11 cellular contexts compared by ENCODE assay signal in the genomic region with DNA sequence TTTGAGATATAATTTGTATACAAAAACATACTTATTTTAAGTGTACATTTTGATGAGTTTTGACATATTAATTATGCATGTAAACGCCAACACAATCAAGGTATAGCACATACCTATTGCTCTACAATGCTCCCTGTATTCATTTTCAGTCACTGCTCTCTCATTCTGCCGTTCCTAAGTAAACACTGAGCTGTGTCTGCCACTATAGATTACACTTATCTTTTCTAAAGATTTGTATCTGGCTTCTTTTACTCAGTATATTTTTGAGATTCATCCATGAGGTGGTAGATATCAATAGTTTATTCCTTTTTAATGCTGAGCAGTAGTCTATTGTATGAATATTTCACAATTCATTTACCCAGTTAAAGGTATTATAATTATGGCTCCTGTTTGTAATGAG.
"Had no signal": no experiment of that assay in that cellular context is flagged by ENCODE, and none has a peak within 500 bp of the region (broad histone marks: within the 10 kb centered on the region; RNA-seq: fewer than 3 reads in every experiment).

No MANE protein-coding gene starts in this region.

- H3K4me2 ChIP-seq: GM23338 had no signal

- H3K27ac ChIP-seq: GM23248 had no signal

- FAIRE-seq: H1, H54 had no signal

- H3K4me1 ChIP-seq: HAP-1 had no signal

- DNase-seq: GM23248, GOT3, H7, H9, HCEC 1CT, HFFc6 had no signal

- ATAC-seq: GM23338, HCT116 had no signal

- H3K4me3 ChIP-seq: GM23248, GM23338, HAP-1 had no signal

- H3K9ac ChIP-seq: GM23248 had no signal

- H3K9me3 ChIP-seq: HAP-1 had no signal

- H2AFZ ChIP-seq: GM23248, GM23338 had no signal
